In genomic region chr12:49109631-49110172, GRCh38 we compare ENCODE assay signal across 8 cellular contexts. TPM values are rescaled to one million over a fixed set of nuclear protein-coding genes. Genes with fewer than 3 reads are reported as not detected.
DNase-seq lines count a peak whose midpoint lies in the region; ATAC-seq, FAIRE-seq and TF ChIP-seq lines count a peak whose summit lies in the region.

No MANE protein-coding gene starts in this region.

- no peaks in the 10 kb centered on the region for H3K27me3 ChIP-seq in K562 (ENCODE audit: control insufficient read depth in 2 of 2, insufficient read depth in 2 of 2, low read length in 2 of 2)
- no peaks in the 10 kb centered on the region for H3K27me3 ChIP-seq in tibial artery

- peak overlapping the region; percentile 97 for H3K4me3 Mint-ChIP-seq in activated CD4-positive, alpha-beta T cell treated with anti-CD3 and anti-CD28 coated beads, Interleukin-2, amount 10 ng/mL, durations not matched to agents 24 days and 14 days

- H3K27ac ChIP-seq in K562 (ENCODE audit: extremely low read depth, low read depth, low read length) (peak overlapping the region; percentile 84), tibial artery (peak overlapping the region; percentile 99)

- peak overlapping the region; percentile 88 for H3K27ac Mint-ChIP-seq in activated CD4-positive, alpha-beta T cell treated with anti-CD3 and anti-CD28 coated beads, Interleukin-2, amount 10 ng/mL, durations not matched to agents 24 days and 14 days

- peaks cover 24% of the 10 kb centered on the region for H3K4me1 Mint-ChIP-seq in activated CD4-positive, alpha-beta T cell treated with anti-CD3 and anti-CD28 coated beads, Interleukin-2, amount 10 ng/mL, durations not matched to agents 24 days and 14 days

- peak overlapping the region; percentile 82 for H3K4me2 ChIP-seq in K562 (ENCODE audit: insufficient read depth, low read length)

- CTCF ChIA-PET in K562 (lab: Yijun Ruan, JAX; ENCODE audit: low intra/inter-chr PET ratio): interaction anchor here (0.6 kb wide), 1 partner anchor 26 kb away, joined by 6 read pairs; no protein-coding TSS in a partner anchor

- H3K9ac ChIP-seq in K562 (ENCODE audit: insufficient read depth in 1 of 2, low read depth in 2 of 2, low read length in 2 of 2): peak overlapping the region; percentile 82 to 94; a peak in 3 of 4 replicates

- H3K9me3 ChIP-seq in K562 (replicated peaks; ENCODE audit: control insufficient read depth, insufficient read depth, low read depth, low read length) (peaks cover 4% of the 10 kb centered on the region), tibial artery (no peaks in the 10 kb centered on the region)

- H3K79me2 ChIP-seq in K562 (ENCODE audit: control insufficient read depth, insufficient read depth, low read length): peaks cover 40% of the 10 kb centered on the region

- no peaks in the 10 kb centered on the region; the same call in 1 of the 2 replicates for H4K20me1 ChIP-seq in K562 (replicated peaks; ENCODE audit: control insufficient read depth, insufficient read depth, low read length)

- no peak for FAIRE-seq in K562 (lab: Jason Lieb, UNC)

- ATAC-seq in K562: peak; percentile 5
- ATAC-seq in GM19395 (IDR thresholded peaks at IDR 0.05; ENCODE audit: unreplicated experiment): no peak

- H3K27me3 Mint-ChIP-seq in activated CD4-positive, alpha-beta T cell treated with anti-CD3 and anti-CD28 coated beads, Interleukin-2, amount 10 ng/mL, durations not matched to agents 24 days and 14 days: no peaks in the 10 kb centered on the region

- DNase-seq in activated CD4-positive, alpha-beta T cell treated with anti-CD3 and anti-CD28 coated beads, Interleukin-2, amount 10 ng/mL, durations not matched to agents 24 days and 14 days: peak; percentile 64
- DNase-seq in activated CD4-positive, alpha-beta T cell treated with anti-CD3 and anti-CD28 coated beads for 1 hour: no peak
- no peak for DNase-seq in K562 (ENCODE audit: extremely low read depth in 1 of 4, low spot score in 3 of 4)
- DNase-seq in lower leg skin (ENCODE audit: low spot score in 2 of 2): no peak
- no peak for DNase-seq in tibial artery
- DNase-seq in D341Med (ENCODE audit: low spot score): no peak
- no peak for DNase-seq in NCI-H1105 treated with DMSO at 0.1 percent for 48 hours (lab: John Stamatoyannopoulos, UW)

- H3K36me3 Mint-ChIP-seq in activated CD4-positive, alpha-beta T cell treated with anti-CD3 and anti-CD28 coated beads, Interleukin-2, amount 10 ng/mL, durations not matched to agents 24 days and 14 days (ENCODE audit: low read depth): peaks cover 10% of the 10 kb centered on the region

- H3K36me3 ChIP-seq in K562 (ENCODE audit: control insufficient read depth, insufficient read depth, low read length) (peaks cover 30% of the 10 kb centered on the region; the same call in 2 of the 3 replicates), tibial artery (peaks cover 0 to 23% (median 17%) of the 10 kb centered on the region in 3 donors)

- no peak for TF ChIP-seq EP300 in K562 (IDR thresholded peaks at IDR 0.05; ENCODE audit: low read length)

- peaks cover 4% of the 10 kb centered on the region for H3K9me1 ChIP-seq in K562 (ENCODE audit: control insufficient read depth, insufficient read depth, low read length)

- peaks cover 15 to 26% of the 10 kb centered on the region in 2 experiments; a peak in 4 of 5 replicates for H3K4me1 ChIP-seq in K562 (replicated peaks in 1 of 2; ENCODE audit: control insufficient read depth in 2 of 2, insufficient read depth in 2 of 2, low read length in 2 of 2)
- peaks cover 0 to 54% (median 41%) of the 10 kb centered on the region in 4 donors for H3K4me1 ChIP-seq in tibial artery

- H3K9me3 Mint-ChIP-seq in activated CD4-positive, alpha-beta T cell treated with anti-CD3 and anti-CD28 coated beads, Interleukin-2, amount 10 ng/mL, durations not matched to agents 24 days and 14 days: no peaks in the 10 kb centered on the region

- TF ChIP-seq POLR2A in K562 (conservative IDR thresholded peaks at IDR 0.05) (no peak), lower leg skin (IDR thresholded peaks at IDR 0.05) (no peak)

- POLR2A ChIA-PET in K562 (lab: Yijun Ruan, JAX): interaction anchor here (0.6 to 10.9 kb wide), 14 partner anchors 10 to 367 kb away, joined by 3 to 112 read pairs (median 6); partner anchors contain the start of genes DHH, RHEBL1 and TUBA1B

- WGBS in K562 (ENCODE audit: insufficient coverage, low coverage, missing lambda C conversion rate): 5% methylated on average over 9 of the region's 10 CpGs
- 10 to 12% methylated on average over 10 of the region's 10 CpGs for WGBS in lower leg skin, 2 donors

- H3K4me3 ChIP-seq in K562: peak overlapping the region; percentile 81
- peak overlapping the region; percentile 98 for H3K4me3 ChIP-seq in lower leg skin (ENCODE audit: low read depth, poor library complexity, severe bottlenecking)
- peak overlapping the region; percentile 93 for H3K4me3 ChIP-seq in tibial artery

- intact Hi-C loops in activated CD4-positive, alpha-beta T cell treated with anti-CD3 and anti-CD28 coated beads, Interleukin-2, amount 10 ng/mL, durations not matched to agents 24 days and 14 days (cut with micrococcal nuclease): loop anchor here (1.0 to 2.0 kb wide), 4 partner anchors 21 to 126 kb away; no protein-coding TSS in a partner anchor
- intact Hi-C loops in K562 (cut with micrococcal nuclease) (loop anchor here (2.0 kb wide), 1 partner anchor 21 kb away; the partner anchor contains the start of gene TUBA1B), lower leg skin (cut with DNase I; ENCODE audit: low total_unique reads) (no loop called here), tibial artery (cut with DNase I; ENCODE audit: low total_unique reads) (loop anchor here (10.0 kb wide), 1 partner anchor 45 kb away; the partner anchor contains the start of genes KMT2D and RHEBL1)

- in situ Hi-C loops in K562 (cut with MboI): no loop called here

- TF ChIP-seq CTCF in K562 (IDR thresholded peaks at IDR 0.05 in 2 of 3, conservative IDR thresholded peaks at IDR 0.05 in 1 of 3; ENCODE audit: insufficient read depth in 2 of 3, low read depth in 1 of 3, low read length in 3 of 3) (no peak), lower leg skin (IDR thresholded peaks at IDR 0.05) (no peak), tibial artery (IDR thresholded peaks at IDR 0.05) (no peak)

- BruUV-seq in K562 (replicated peaks; lab: Mats Ljungman, UMichigan): no TSS peak

- no peak for TF ChIP-seq RAD21 in K562 (CRISPR knock-in tag; conservative IDR thresholded peaks at IDR 0.05 in 1 of 2, IDR thresholded peaks at IDR 0.05 in 1 of 2)

- peak overlapping the region; percentile 25 for H2AFZ ChIP-seq in K562 (ENCODE audit: low read depth, low read length)

RNA-seq across cellular contexts. Expression of gene LMBR1L, which starts 0.9 kb away (rescaled TPM):
- 39.9 and 43.7 TPM in 2 replicates for total RNA-seq in activated CD4-positive, alpha-beta T cell treated with anti-CD3 and anti-CD28 coated beads, Interleukin-2, amount 10 ng/mL, durations not matched to agents 24 days and 14 days
- total RNA-seq in K562 (2011; cell fraction: chromatin; rRNA removed; ENCODE audit: low replicate concordance): 216 and 486 TPM in 2 replicates
- 269 and 303 TPM in 2 replicates for total RNA-seq in K562 (2011; cell fraction: nucleolus; rRNA removed)
- 288 and 295 TPM in 2 replicates for total RNA-seq in K562 (2011; cell fraction: nucleoplasm; rRNA removed)
- total RNA-seq in K562 (2014; rRNA removed) (31.6 and 32.1 TPM in 2 replicates), K562 (2014; rRNA removed; fragmentation: Illumina TruSeq; extraction: Trizol) (25.7 and 26.3 TPM in 2 replicates), K562 (2015; rRNA removed; fragmentation: Illumina TruSeq; extraction: Trizol) (26.9 and 27.8 TPM in 2 replicates), K562 (2021) (49.5 and 52.8 TPM in 2 replicates), lower leg skin (100 to 1,000 TPM in 1 of 4 donors, 10 to 100 TPM in 3; 39.7 to 129 (median 49.4) TPM)
- polyA plus RNA-seq in K562 (2011; rRNA removed) (57.0 and 99.6 TPM in 2 replicates), K562 (2014; fragmentation: Illumina TruSeq; extraction: Trizol) (45.4 and 54.3 TPM in 2 replicates), K562 (2014; fragmentation: Nextera tagmentation; extraction: Ambion mirVana) (1 to 10 TPM; 2.5 to 5.3 TPM), K562 (2014; rRNA removed) (31.1 and 40.4 TPM in 2 replicates)
- 46.3 and 55.0 TPM in 2 replicates for polyA plus RNA-seq in K562 (2011; cell fraction: cytosol; rRNA removed)
- 401 and 500 TPM in 2 replicates for polyA plus RNA-seq in K562 (2011; cell fraction: nucleus; rRNA removed)
- 40.7 and 72.9 TPM in 2 replicates for polyA plus RNA-seq in K562 (2012)
- 53.8 and 60.1 TPM in 2 replicates for polyA minus RNA-seq in K562 (2011; rRNA and poly(A)+ RNA removed)
- 26.1 and 27.5 TPM in 2 replicates for polyA minus RNA-seq in K562 (2011; cell fraction: cytosol; rRNA and poly(A)+ RNA removed)
- polyA minus RNA-seq in K562 (2011; cell fraction: nucleus; rRNA and poly(A)+ RNA removed): 89.8 and 168 TPM in 2 replicates

RNA-seq across cellular contexts. Expression of gene DHH, which starts 15.1 kb away (rescaled TPM):
- 0.07 and 0.09 TPM in 2 replicates for total RNA-seq in activated CD4-positive, alpha-beta T cell treated with anti-CD3 and anti-CD28 coated beads, Interleukin-2, amount 10 ng/mL, durations not matched to agents 24 days and 14 days
- 2.7 and 5.1 TPM in 2 replicates for total RNA-seq in K562 (2011; cell fraction: chromatin; rRNA removed; ENCODE audit: low replicate concordance)
- total RNA-seq in K562 (2011; cell fraction: nucleolus; rRNA removed): 2.7 and 3.2 TPM in 2 replicates
- 2.7 and 3.6 TPM in 2 replicates for total RNA-seq in K562 (2011; cell fraction: nucleoplasm; rRNA removed)
- 1.7 and 2.6 TPM in 2 replicates for total RNA-seq in K562 (2014; rRNA removed)
- total RNA-seq in K562 (2014; rRNA removed; fragmentation: Illumina TruSeq; extraction: Trizol): 0.40 and 0.45 TPM in 2 replicates
- total RNA-seq in K562 (2015; rRNA removed; fragmentation: Illumina TruSeq; extraction: Trizol): 1.1 and 1.2 TPM in 2 replicates
- 2.2 and 2.3 TPM in 2 replicates for total RNA-seq in K562 (2021)
- 0.29 and 2.4 TPM in 2 replicates for polyA plus RNA-seq in K562 (2011; rRNA removed)
- 1.1 and 2.6 TPM in 2 replicates for polyA plus RNA-seq in K562 (2011; cell fraction: cytosol; rRNA removed)
- polyA plus RNA-seq in K562 (2011; cell fraction: nucleus; rRNA removed): 1.0 and 4.5 TPM in 2 replicates
- polyA plus RNA-seq in K562 (2012): 1.8 and 1.9 TPM in 2 replicates
- 0.54 and 0.60 TPM in 2 replicates for polyA plus RNA-seq in K562 (2014; fragmentation: Illumina TruSeq; extraction: Trizol)
- under 1 TPM; 0.07 to 0.11 TPM for polyA plus RNA-seq in K562 (2014; fragmentation: Nextera tagmentation; extraction: Ambion mirVana)
- polyA plus RNA-seq in K562 (2014; rRNA removed): 1.8 and 2.4 TPM in 2 replicates
- polyA minus RNA-seq in K562 (2011; rRNA and poly(A)+ RNA removed): 0.53 and 1.9 TPM in 2 replicates
- polyA minus RNA-seq in K562 (2011; cell fraction: cytosol; rRNA and poly(A)+ RNA removed): 0.86 and 4.6 TPM in 2 replicates
- polyA minus RNA-seq in K562 (2011; cell fraction: nucleus; rRNA and poly(A)+ RNA removed): 1.1 and 6.0 TPM in 2 replicates
- total RNA-seq in lower leg skin: under 1 TPM in 3 of 4 donors, not detected in 1; 0.23 to 0.45 (median 0.29) TPM

RNA-seq across cellular contexts. Expression of gene TUBA1B, which starts 21.5 kb away (rescaled TPM):
- total RNA-seq in activated CD4-positive, alpha-beta T cell treated with anti-CD3 and anti-CD28 coated beads, Interleukin-2, amount 10 ng/mL, durations not matched to agents 24 days and 14 days: 1,679 and 1,696 TPM in 2 replicates
- 273 and 624 TPM in 2 replicates for total RNA-seq in K562 (2011; cell fraction: chromatin; rRNA removed; ENCODE audit: low replicate concordance)
- 655 and 684 TPM in 2 replicates for total RNA-seq in K562 (2011; cell fraction: nucleolus; rRNA removed)
- 570 and 687 TPM in 2 replicates for total RNA-seq in K562 (2011; cell fraction: nucleoplasm; rRNA removed)
- total RNA-seq in K562 (2014; rRNA removed) (2,537 and 3,283 TPM in 2 replicates), K562 (2014; rRNA removed; fragmentation: Illumina TruSeq; extraction: Trizol) (1,855 and 2,189 TPM in 2 replicates), K562 (2015; rRNA removed; fragmentation: Illumina TruSeq; extraction: Trizol) (2,518 and 2,541 TPM in 2 replicates), K562 (2021) (2,355 and 2,486 TPM in 2 replicates), lower leg skin (100 to 1,000 TPM; 199 to 347 (median 240) TPM)
- polyA plus RNA-seq in K562 (2011; rRNA removed) (4,368 and 5,240 TPM in 2 replicates), K562 (2014; fragmentation: Illumina TruSeq; extraction: Trizol) (4,050 and 4,598 TPM in 2 replicates), K562 (2014; fragmentation: Nextera tagmentation; extraction: Ambion mirVana) (1,000 to 10,000 TPM; 2,987 to 4,624 TPM), K562 (2014; rRNA removed) (2,628 and 3,157 TPM in 2 replicates)
- 7,988 and 8,273 TPM in 2 replicates for polyA plus RNA-seq in K562 (2011; cell fraction: cytosol; rRNA removed)
- polyA plus RNA-seq in K562 (2011; cell fraction: nucleus; rRNA removed): 1,151 and 1,577 TPM in 2 replicates
- 2,363 and 2,763 TPM in 2 replicates for polyA plus RNA-seq in K562 (2012)
- 3,490 and 4,253 TPM in 2 replicates for polyA minus RNA-seq in K562 (2011; rRNA and poly(A)+ RNA removed)
- polyA minus RNA-seq in K562 (2011; cell fraction: cytosol; rRNA and poly(A)+ RNA removed): 1,607 and 1,713 TPM in 2 replicates
- polyA minus RNA-seq in K562 (2011; cell fraction: nucleus; rRNA and poly(A)+ RNA removed): 401 and 714 TPM in 2 replicates

RNA-seq across cellular contexts. Expression of gene RHEBL1, which starts 39.9 kb away (rescaled TPM):
- total RNA-seq in activated CD4-positive, alpha-beta T cell treated with anti-CD3 and anti-CD28 coated beads, Interleukin-2, amount 10 ng/mL, durations not matched to agents 24 days and 14 days: 10.9 and 11.8 TPM in 2 replicates
- total RNA-seq in K562 (2011; cell fraction: chromatin; rRNA removed; ENCODE audit: low replicate concordance): 4.6 and 10.2 TPM in 2 replicates
- 9.2 and 10.9 TPM in 2 replicates for total RNA-seq in K562 (2011; cell fraction: nucleolus; rRNA removed)
- 6.1 and 7.3 TPM in 2 replicates for total RNA-seq in K562 (2011; cell fraction: nucleoplasm; rRNA removed)
- total RNA-seq in K562 (2014; rRNA removed): 6.8 and 7.2 TPM in 2 replicates
- total RNA-seq in K562 (2014; rRNA removed; fragmentation: Illumina TruSeq; extraction: Trizol): 8.2 and 8.5 TPM in 2 replicates
- 4.0 and 4.3 TPM in 2 replicates for total RNA-seq in K562 (2015; rRNA removed; fragmentation: Illumina TruSeq; extraction: Trizol)
- 7.7 and 8.8 TPM in 2 replicates for total RNA-seq in K562 (2021)
- polyA plus RNA-seq in K562 (2011; rRNA removed): 8.1 and 10.4 TPM in 2 replicates
- 9.1 and 11.5 TPM in 2 replicates for polyA plus RNA-seq in K562 (2011; cell fraction: cytosol; rRNA removed)
- 13.8 and 23.9 TPM in 2 replicates for polyA plus RNA-seq in K562 (2011; cell fraction: nucleus; rRNA removed)
- 5.5 and 12.1 TPM in 2 replicates for polyA plus RNA-seq in K562 (2012)
- polyA plus RNA-seq in K562 (2014; fragmentation: Illumina TruSeq; extraction: Trizol): 7.0 and 9.7 TPM in 2 replicates
- 10 to 100 TPM; 27.4 to 36.1 TPM for polyA plus RNA-seq in K562 (2014; fragmentation: Nextera tagmentation; extraction: Ambion mirVana)
- polyA plus RNA-seq in K562 (2014; rRNA removed): 10.0 and 14.4 TPM in 2 replicates
- 5.4 and 5.5 TPM in 2 replicates for polyA minus RNA-seq in K562 (2011; rRNA and poly(A)+ RNA removed)
- polyA minus RNA-seq in K562 (2011; cell fraction: cytosol; rRNA and poly(A)+ RNA removed): 3.2 and 3.9 TPM in 2 replicates
- polyA minus RNA-seq in K562 (2011; cell fraction: nucleus; rRNA and poly(A)+ RNA removed): 2.3 and 4.0 TPM in 2 replicates
- 1 to 10 TPM; 1.4 to 2.1 (median 1.9) TPM for total RNA-seq in lower leg skin

RNA-seq across cellular contexts. Expression of gene KMT2D, which starts 49.1 kb away (rescaled TPM):
- 101 TPM in 2 replicates for total RNA-seq in activated CD4-positive, alpha-beta T cell treated with anti-CD3 and anti-CD28 coated beads, Interleukin-2, amount 10 ng/mL, durations not matched to agents 24 days and 14 days
- 218 and 331 TPM in 2 replicates for total RNA-seq in K562 (2011; cell fraction: chromatin; rRNA removed; ENCODE audit: low replicate concordance)
- total RNA-seq in K562 (2011; cell fraction: nucleolus; rRNA removed): 143 and 150 TPM in 2 replicates
- total RNA-seq in K562 (2011; cell fraction: nucleoplasm; rRNA removed): 136 and 138 TPM in 2 replicates
- 17.5 and 23.5 TPM in 2 replicates for total RNA-seq in K562 (2014; rRNA removed)
- total RNA-seq in K562 (2014; rRNA removed; fragmentation: Illumina TruSeq; extraction: Trizol): 10.5 and 10.6 TPM in 2 replicates
- 13.7 and 20.1 TPM in 2 replicates for total RNA-seq in K562 (2015; rRNA removed; fragmentation: Illumina TruSeq; extraction: Trizol)
- total RNA-seq in K562 (2021): 89.5 and 93.7 TPM in 2 replicates
- polyA plus RNA-seq in K562 (2011; rRNA removed): 9.9 and 15.2 TPM in 2 replicates
- 9.3 and 9.7 TPM in 2 replicates for polyA plus RNA-seq in K562 (2011; cell fraction: cytosol; rRNA removed)
- polyA plus RNA-seq in K562 (2011; cell fraction: nucleus; rRNA removed): 68.2 and 72.0 TPM in 2 replicates
- 37.5 and 39.4 TPM in 2 replicates for polyA plus RNA-seq in K562 (2012)
- 53.8 and 73.7 TPM in 2 replicates for polyA plus RNA-seq in K562 (2014; fragmentation: Illumina TruSeq; extraction: Trizol)
- 1 to 10 TPM in 1 of 2 experiments, under 1 TPM in 1; 0.22 to 1.4 TPM for polyA plus RNA-seq in K562 (2014; fragmentation: Nextera tagmentation; extraction: Ambion mirVana)
- 33.3 and 42.1 TPM in 2 replicates for polyA plus RNA-seq in K562 (2014; rRNA removed)
- 18.1 and 20.1 TPM in 2 replicates for polyA minus RNA-seq in K562 (2011; rRNA and poly(A)+ RNA removed)
- polyA minus RNA-seq in K562 (2011; cell fraction: cytosol; rRNA and poly(A)+ RNA removed): 58.5 and 91.1 TPM in 2 replicates
- 19.0 and 36.2 TPM in 2 replicates for polyA minus RNA-seq in K562 (2011; cell fraction: nucleus; rRNA and poly(A)+ RNA removed)
- 100 to 1,000 TPM in 1 of 4 donors, 10 to 100 TPM in 3; 43.2 to 169 (median 79.6) TPM for total RNA-seq in lower leg skin
